ENCODE assay signal across 8 cellular contexts in the genomic region with DNA sequence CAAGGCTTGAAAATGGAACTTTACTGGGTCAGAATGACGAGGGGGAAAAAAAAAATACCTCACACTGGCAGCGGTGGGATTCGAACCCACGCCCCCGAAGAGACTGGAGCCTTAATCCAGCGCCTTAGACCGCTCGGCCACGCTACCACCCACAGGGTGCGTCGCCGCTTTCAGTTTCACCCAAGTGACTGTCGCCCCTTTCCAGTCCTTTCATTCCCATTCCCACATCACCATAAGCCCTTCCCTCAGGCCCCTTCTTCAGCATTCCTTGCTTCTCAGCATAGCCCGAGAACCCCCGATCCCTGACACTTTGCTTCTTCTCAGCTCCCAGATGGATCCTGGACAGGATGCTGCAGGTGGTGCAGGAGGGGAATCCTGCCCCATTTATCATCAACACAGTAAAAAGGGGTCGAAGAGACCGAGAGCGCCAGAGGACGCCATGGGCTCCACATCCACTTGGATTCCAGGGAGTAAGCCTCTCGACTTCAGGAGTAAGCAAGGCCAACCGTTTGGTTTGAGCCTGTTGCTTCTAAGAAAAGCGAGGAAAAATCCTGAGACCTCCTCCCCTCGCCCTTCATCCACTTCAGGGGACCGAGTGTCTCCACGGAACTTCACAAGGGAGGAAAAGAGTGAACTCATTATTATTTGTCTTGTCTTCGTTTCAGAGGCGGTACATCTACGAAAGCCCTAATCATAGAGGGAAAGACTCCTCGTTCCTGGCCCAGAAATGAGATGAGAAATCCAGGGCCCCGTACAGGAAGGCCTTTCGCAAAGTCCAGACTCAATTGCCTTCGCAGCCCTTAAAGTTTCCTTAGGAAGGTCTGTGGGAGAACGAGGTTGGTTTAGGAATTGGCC. TPM values are rescaled to one million over a fixed set of nuclear protein-coding genes. Genes with fewer than 3 reads are reported as not detected.
DNase-seq lines count a peak whose midpoint lies in the region; ATAC-seq and TF ChIP-seq lines count a peak whose summit lies in the region.

No MANE protein-coding gene starts in this region.

- H3K9me3 ChIP-seq in Caco-2 (no peaks in the 10 kb centered on the region), transverse colon (no peaks in the 10 kb centered on the region)

- H3K4me3 Mint-ChIP-seq in Caco-2 (ENCODE audit: unreplicated experiment) (peak overlapping the region; percentile 96), osteocyte (ENCODE audit: unreplicated experiment) (peak overlapping the region; percentile 78)
- peak overlapping the region; percentile 79 for H3K4me3 Mint-ChIP-seq in activated naive CD8-positive, alpha-beta T cell treated with anti-CD3 and anti-CD28 coated beads for 36 hours

- peak overlapping the region; percentile 75 to 81 (median 80) for H3K27ac ChIP-seq in transverse colon

- peaks cover 59% of the 10 kb centered on the region for H3K4me1 Mint-ChIP-seq in Caco-2 (ENCODE audit: low read depth, unreplicated experiment)
- H3K4me1 Mint-ChIP-seq in activated naive CD8-positive, alpha-beta T cell treated with anti-CD3 and anti-CD28 coated beads for 36 hours = peaks cover 45% of the 10 kb centered on the region
- H3K4me1 Mint-ChIP-seq in osteocyte (ENCODE audit: unreplicated experiment) = peaks cover 37% of the 10 kb centered on the region

- H3K9me3 Mint-ChIP-seq in Caco-2 (ENCODE audit: unreplicated experiment) (no peaks in the 10 kb centered on the region), osteocyte (ENCODE audit: unreplicated experiment) (no peaks in the 10 kb centered on the region)
- H3K9me3 Mint-ChIP-seq in activated naive CD8-positive, alpha-beta T cell treated with anti-CD3 and anti-CD28 coated beads for 36 hours = peaks cover 1% of the 10 kb centered on the region

- H3K4me1 ChIP-seq in Caco-2 (peaks cover 18% of the 10 kb centered on the region), transverse colon (peaks cover 7 to 47% (median 31%) of the 10 kb centered on the region in 4 donors)

- H3K27ac Mint-ChIP-seq in Caco-2 (ENCODE audit: unreplicated experiment) (peak overlapping the region; percentile 95), osteocyte (ENCODE audit: unreplicated experiment) (peak overlapping the region; percentile 82)
- peak overlapping the region; percentile 90 for H3K27ac Mint-ChIP-seq in activated naive CD8-positive, alpha-beta T cell treated with anti-CD3 and anti-CD28 coated beads for 36 hours

- H3K36me3 ChIP-seq in Caco-2 (ENCODE audit: control insufficient read depth, insufficient read depth, low read length) (no peaks in the 10 kb centered on the region; the same call in 1 of the 2 replicates), transverse colon (no peaks in the 10 kb centered on the region)

- TF ChIP-seq POLR2A in transverse colon (IDR thresholded peaks at IDR 0.05) = no peak

- DNase-seq in Caco-2 = peak; percentile 88 to 90
- DNase-seq in KBM-7 = peak; percentile 91
- DNase-seq in SHP77 treated with DMSO at 0.1 percent for 48 hours (lab: John Stamatoyannopoulos, UW) = peak; percentile 57
- peak; percentile 78 for DNase-seq in activated naive CD8-positive, alpha-beta T cell treated with anti-CD3 and anti-CD28 coated beads for 36 hours
- peak; percentile 80 for DNase-seq in Right ventricle myocardium superior
- no peak for DNase-seq in osteocyte (ENCODE audit: extremely low spot score, unreplicated experiment)
- peak; percentile 77 for DNase-seq in transverse colon

- TF ChIP-seq CTCF in Caco-2 (IDR thresholded peaks at IDR 0.05; ENCODE audit: insufficient read depth in 1 of 2, low read depth in 1 of 2, low read length in 1 of 2, severe bottlenecking in 1 of 2, unreplicated experiment in 1 of 2) (no peak), osteocyte (IDR thresholded peaks at IDR 0.05) (no peak), transverse colon (IDR thresholded peaks at IDR 0.05) (no peak)

- POLR2A ChIA-PET in Caco-2 (lab: Charles Lee) = no interaction called here

- peaks cover 57% of the 10 kb centered on the region for H3K36me3 Mint-ChIP-seq in Caco-2 (ENCODE audit: insufficient read depth, unreplicated experiment)
- peaks cover 8% of the 10 kb centered on the region for H3K36me3 Mint-ChIP-seq in activated naive CD8-positive, alpha-beta T cell treated with anti-CD3 and anti-CD28 coated beads for 36 hours
- no peaks in the 10 kb centered on the region for H3K36me3 Mint-ChIP-seq in osteocyte (ENCODE audit: unreplicated experiment)

- H3K27me3 Mint-ChIP-seq in Caco-2 (ENCODE audit: insufficient read depth, unreplicated experiment) (no peaks in the 10 kb centered on the region), osteocyte (ENCODE audit: unreplicated experiment) (no peaks in the 10 kb centered on the region)
- peaks cover 22% of the 10 kb centered on the region for H3K27me3 Mint-ChIP-seq in activated naive CD8-positive, alpha-beta T cell treated with anti-CD3 and anti-CD28 coated beads for 36 hours

- intact Hi-C loops in Caco-2 (cut with micrococcal nuclease; ENCODE audit: unreplicated experiment) = loop anchor here (1.0 kb wide), 4 partner anchors 10 to 105 kb away; no protein-coding TSS in a partner anchor
- intact Hi-C loops in Right ventricle myocardium superior (cut with DNase I) = loop anchor here (5.0 kb wide), 2 partner anchors 39 to 46 kb away; no protein-coding TSS in a partner anchor
- intact Hi-C loops in transverse colon (cut with DNase I; ENCODE audit: low total_unique reads) = loop anchor here (5.0 kb wide), 1 partner anchor 39 kb away; no protein-coding TSS in a partner anchor

- BruUV-seq in Caco-2 (replicated peaks; lab: Mats Ljungman, UMichigan) = TSS peak; percentile 76

- peak; percentile 58 for ATAC-seq in Right ventricle myocardium superior (ENCODE audit: poor library complexity)
- ATAC-seq in HG02852 (IDR thresholded peaks at IDR 0.05; ENCODE audit: unreplicated experiment) = no peak

- H3K4me3 ChIP-seq in Caco-2 (ENCODE audit: low read depth, low read length) (peak overlapping the region; percentile 72), transverse colon (peak overlapping the region; percentile 8 to 56 (median 44))

- in situ Hi-C loops in KBM-7 (cut with MboI; ENCODE audit: low pct_unique_long_range_greater_than_20kb, low sequenced_read_pairs) = no loop called here
- in situ Hi-C loops in transverse colon (cut with MboI; ENCODE audit: low pct_ligation_motif_present in 1 of 4, low pct_unique_long_range_greater_than_20kb in 1 of 4, low sequenced_read_pairs in 3 of 4) = no loop called here

- H3K27me3 ChIP-seq in Caco-2 (replicated peaks; ENCODE audit: control insufficient read depth, insufficient read depth, low read length) = no peaks in the 10 kb centered on the region
- H3K27me3 ChIP-seq in transverse colon = no peaks in the 10 kb centered on the region

- TF ChIP-seq EP300 in transverse colon (IDR thresholded peaks at IDR 0.05; ENCODE audit: low read depth) = no peak

- WGBS in transverse colon (ENCODE audit: low coverage in 1 of 2), 2 donors = 0 to 9% methylated on average over 10 to 33 of the region's 33 CpGs

- CTCF ChIA-PET in Caco-2 (lab: Charles Lee) = no interaction called here

RNA-seq across cellular contexts. Expression of gene TRIM27, which starts 20.0 kb away (rescaled TPM):
- total RNA-seq in Caco-2 (2022) = 47.6 and 48.7 TPM in 2 replicates
- total RNA-seq in activated naive CD8-positive, alpha-beta T cell treated with anti-CD3 and anti-CD28 coated beads for 36 hours = 10 to 100 TPM; 51.5 to 52.3 TPM
- total RNA-seq in Right ventricle myocardium superior = 15.7 TPM
- total RNA-seq in osteocyte = 55.7 and 58.3 TPM in 2 replicates
- total RNA-seq in transverse colon = 100 to 1,000 TPM in 1 of 4 donors, 10 to 100 TPM in 3; 27.3 to 237 (median 48.9) TPM
